Comparison of ENCODE assay signal across 15 cellular contexts in genomic region chr12:50747817-50748216, GRCh38.
"Had no signal": no experiment of that assay in that cellular context is flagged by ENCODE, and none has a peak within 500 bp of the region (broad histone marks: within the 10 kb centered on the region; RNA-seq: fewer than 3 reads in every experiment).

No MANE protein-coding gene starts in this region.

- H3K27ac Mint-ChIP-seq: activated T-helper 17 cell treated with anti-CD3 and anti-CD28 coated beads, Interleukin-2, amount 50 U/mL, for 72 hours; immature natural killer cell; T-helper 2 cell treated with Interferon-gamma antibody and Interleukin-4, amounts not matched to agents 5 μg/mL and 100 μg/mL, for 36 hours had no signal

- DNase-seq: activated CD4-positive, alpha-beta T cell treated with anti-CD3 and anti-CD28 coated beads, Interleukin-2, amount 50 U/mL, for 1 hour; activated naive CD4-positive, alpha-beta T cell treated with Interleukin-2 at 50 U/mL for 16 hours; aorta; hypothalamus; immature natural killer cell; midbrain; ovary; sigmoid colon; stimulated activated CD4-positive, alpha-beta T cell treated with anti-CD3 and anti-CD28 coated beads, Interleukin-12 subunit alpha, Interleukin-12 subunit beta, amount 100 ng/mL, for 4 hours; stimulated activated CD4-positive, alpha-beta T cell treated with anti-CD3 and anti-CD28 coated beads, Interleukin-2, amount 100 ng/mL, for 24 hours; SW 1271 had no signal

- H3K4me3 ChIP-seq: ovary, sigmoid colon had no signal

- H3K27me3 Mint-ChIP-seq: activated T-helper 17 cell treated with anti-CD3 and anti-CD28 coated beads, Interleukin-2, amount 50 U/mL, for 72 hours had no signal

- H3K9me3 ChIP-seq: ovary, sigmoid colon had no signal

- H3K4me1 Mint-ChIP-seq: activated T-helper 17 cell treated with anti-CD3 and anti-CD28 coated beads, Interleukin-2, amount 50 U/mL, for 72 hours; immature natural killer cell had no signal

- H3K9me3 Mint-ChIP-seq: activated T-helper 17 cell treated with anti-CD3 and anti-CD28 coated beads, Interleukin-2, amount 50 U/mL, for 72 hours; immature natural killer cell; T-helper 2 cell treated with Interferon-gamma antibody and Interleukin-4, amounts not matched to agents 5 μg/mL and 100 μg/mL, for 36 hours had no signal

- ATAC-seq: activated T-helper 17 cell treated with anti-CD3 and anti-CD28 coated beads, Interleukin-2, amount 50 U/mL, for 72 hours had no signal

- H3K27me3 ChIP-seq: ovary, sigmoid colon had no signal

- H3K4me3 Mint-ChIP-seq: activated T-helper 17 cell treated with anti-CD3 and anti-CD28 coated beads, Interleukin-2, amount 50 U/mL, for 72 hours; immature natural killer cell; T-helper 2 cell treated with Interferon-gamma antibody and Interleukin-4, amounts not matched to agents 5 μg/mL and 100 μg/mL, for 36 hours had no signal

- H3K36me3 ChIP-seq: ovary had no signal

- H3K27ac ChIP-seq: ovary, sigmoid colon had no signal

- FAIRE-seq: bronchial epithelial cell, urothelium cell line had no signal
